ENCODE assay signal across 8 cellular contexts in the genomic region with DNA sequence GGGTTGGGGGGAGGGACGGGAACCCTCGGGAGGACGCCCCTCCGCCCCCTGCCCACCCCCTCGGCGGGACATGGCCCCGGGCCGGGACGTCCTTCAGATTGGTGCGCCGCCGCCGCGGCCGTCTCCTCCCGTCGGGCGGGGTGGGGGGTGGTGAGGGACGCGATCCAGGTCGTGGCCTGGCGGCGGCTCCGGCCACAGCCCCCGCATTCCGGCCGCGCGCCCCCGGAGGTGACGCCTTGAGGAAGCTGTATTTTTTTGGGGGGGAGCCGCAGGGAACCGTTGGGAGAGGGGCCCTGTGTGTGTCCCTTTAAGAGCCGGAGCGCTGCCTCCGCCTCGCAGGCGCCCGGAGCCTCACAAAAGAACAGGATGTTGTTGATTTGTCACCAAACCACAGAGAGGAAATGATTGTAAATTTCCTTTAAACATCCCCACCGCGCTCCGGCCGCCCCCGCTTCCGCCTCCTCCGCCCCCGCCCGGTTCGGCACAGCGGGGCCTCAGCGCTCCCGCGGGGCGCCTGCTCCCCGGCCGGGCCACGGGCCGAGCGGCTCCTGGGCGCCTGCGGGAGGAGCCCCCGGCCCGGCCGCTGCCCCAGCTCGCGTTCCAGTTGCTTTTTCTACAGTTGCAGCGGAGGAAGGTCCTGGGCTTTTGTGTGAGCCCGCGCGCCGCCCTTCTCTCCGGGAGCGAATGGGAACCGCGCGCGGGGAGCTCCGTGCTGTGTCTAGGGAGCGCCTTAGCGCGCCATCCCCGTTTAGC. TPM values are rescaled to one million over a fixed set of nuclear protein-coding genes. Genes with fewer than 3 reads are reported as not detected.
DNase-seq lines count a peak whose midpoint lies in the region; ATAC-seq lines count a peak whose summit lies in the region.

No MANE protein-coding gene starts in this region.

- H3K36me3 ChIP-seq in SJSA1 = no peaks in the 10 kb centered on the region

- no peaks in the 10 kb centered on the region for H3K9me3 Mint-ChIP-seq in activated naive CD4-positive, alpha-beta T cell treated with anti-CD3 and anti-CD28 coated beads for 36 hours

- peak overlapping the region; percentile 44 for H3K4me3 ChIP-seq in Jurkat, Clone E6-1 (ENCODE audit: low read length)
- H3K4me3 ChIP-seq in SJSA1 = peak overlapping the region; percentile 42

- intact Hi-C loops in activated naive CD4-positive, alpha-beta T cell treated with anti-CD3 and anti-CD28 coated beads for 36 hours (cut with micrococcal nuclease) = loop anchor here (1.0 to 10.0 kb wide), 11 partner anchors 32 to 468 kb away; a partner anchor contains a TSS

- peaks cover 52% of the 10 kb centered on the region for H3K4me1 Mint-ChIP-seq in activated naive CD4-positive, alpha-beta T cell treated with anti-CD3 and anti-CD28 coated beads for 36 hours (ENCODE audit: low read depth)

- no peaks in the 10 kb centered on the region for H3K27me3 ChIP-seq in SJSA1 (replicated peaks)

- CTCF ChIA-PET in activated naive CD4-positive, alpha-beta T cell treated with anti-CD3 and anti-CD28 coated beads for 36 hours (lab: Charles Lee) = interaction anchor here (0.6 to 1.4 kb wide), 4 partner anchors 32 to 356 kb away, joined by 3 to 5 read pairs (median 4); a partner anchor contains a TSS

- H3K4me1 ChIP-seq in SJSA1 (replicated peaks) = peaks cover 60% of the 10 kb centered on the region

- H3K9me3 ChIP-seq in SJSA1 (replicated peaks) = no peaks in the 10 kb centered on the region

- peak; percentile 94 for DNase-seq in EL
- DNase-seq in Jurkat, Clone E6-1 (ENCODE audit: low read depth, low spot score) = peak; percentile 87
- peak; percentile 98 to 99 for DNase-seq in SJSA1 (ENCODE audit: low read depth in 1 of 2, low spot score in 2 of 2)
- DNase-seq in activated naive CD4-positive, alpha-beta T cell treated with anti-CD3 and anti-CD28 coated beads for 36 hours = peak; percentile 93
- DNase-seq in globus pallidus (ENCODE audit: low spot score) = peak; percentile 33
- DNase-seq in non-pigmented ciliary epithelial cell (ENCODE audit: low read depth) = peak; percentile 83
- DNase-seq in substantia nigra (lab: John Stamatoyannopoulos, UW) = peak in 39 of 49 donors; percentile 12 to 90 (median 50)

- peak; percentile 96 for ATAC-seq in GM21723 (IDR thresholded peaks at IDR 0.05; ENCODE audit: unreplicated experiment)

- H3K27ac ChIP-seq in SJSA1 (peak overlapping the region; percentile 99), substantia nigra (ENCODE audit: low read depth, low read length, poor library complexity, severe bottlenecking) (peak overlapping the region; percentile 67)

- H3K27ac Mint-ChIP-seq in activated naive CD4-positive, alpha-beta T cell treated with anti-CD3 and anti-CD28 coated beads for 36 hours = peak overlapping the region; percentile 94

- H3K27me3 Mint-ChIP-seq in activated naive CD4-positive, alpha-beta T cell treated with anti-CD3 and anti-CD28 coated beads for 36 hours (ENCODE audit: low read depth) = no peaks in the 10 kb centered on the region

- H3K36me3 Mint-ChIP-seq in activated naive CD4-positive, alpha-beta T cell treated with anti-CD3 and anti-CD28 coated beads for 36 hours (ENCODE audit: low read depth) = no peaks in the 10 kb centered on the region

- H3K4me3 Mint-ChIP-seq in activated naive CD4-positive, alpha-beta T cell treated with anti-CD3 and anti-CD28 coated beads for 36 hours = peak overlapping the region; percentile 77

RNA-seq across cellular contexts. Expression of a gene that starts 32.1 kb away (rescaled TPM):
- polyA plus RNA-seq in Jurkat, Clone E6-1 (2012; ENCODE audit: insufficient read depth, insufficient read length) = 2.5 TPM
- 40.5 and 44.5 TPM in 2 replicates for total RNA-seq in SJSA1 (2014; rRNA removed; shearing (Covaris generic))
- total RNA-seq in activated naive CD4-positive, alpha-beta T cell treated with anti-CD3 and anti-CD28 coated beads for 36 hours = under 1 TPM; 0.31 to 0.67 TPM

Comparison
In these comparisons a context has a peak if more than half of its experiments do, and no peak if none do; other contexts are left out.
1. Peak in every context shown above with its lines: DNase-seq, ATAC-seq, H3K4me3 ChIP-seq and H3K27ac ChIP-seq.
2. DNase-seq: peak in every context shown above with its lines; median percentile 98 in SJSA1; 94 in EL; 93 in activated naive CD4-positive, alpha-beta T cell treated with anti-CD3 and anti-CD28 coated beads for 36 hours; 87 in Jurkat, Clone E6-1; 83 in non-pigmented ciliary epithelial cell; 50 in substantia nigra; 33 in globus pallidus.
3. RNA of a gene that starts 32.1 kb away (total RNA-seq): 40.5 to 44.5 TPM in SJSA1; 0.31 to 0.67 TPM in activated naive CD4-positive, alpha-beta T cell treated with anti-CD3 and anti-CD28 coated beads for 36 hours; every median in the first group is over 10 times any median in the second.